Comparison of ENCODE assay signal across 9 cellular contexts in the genomic region with DNA sequence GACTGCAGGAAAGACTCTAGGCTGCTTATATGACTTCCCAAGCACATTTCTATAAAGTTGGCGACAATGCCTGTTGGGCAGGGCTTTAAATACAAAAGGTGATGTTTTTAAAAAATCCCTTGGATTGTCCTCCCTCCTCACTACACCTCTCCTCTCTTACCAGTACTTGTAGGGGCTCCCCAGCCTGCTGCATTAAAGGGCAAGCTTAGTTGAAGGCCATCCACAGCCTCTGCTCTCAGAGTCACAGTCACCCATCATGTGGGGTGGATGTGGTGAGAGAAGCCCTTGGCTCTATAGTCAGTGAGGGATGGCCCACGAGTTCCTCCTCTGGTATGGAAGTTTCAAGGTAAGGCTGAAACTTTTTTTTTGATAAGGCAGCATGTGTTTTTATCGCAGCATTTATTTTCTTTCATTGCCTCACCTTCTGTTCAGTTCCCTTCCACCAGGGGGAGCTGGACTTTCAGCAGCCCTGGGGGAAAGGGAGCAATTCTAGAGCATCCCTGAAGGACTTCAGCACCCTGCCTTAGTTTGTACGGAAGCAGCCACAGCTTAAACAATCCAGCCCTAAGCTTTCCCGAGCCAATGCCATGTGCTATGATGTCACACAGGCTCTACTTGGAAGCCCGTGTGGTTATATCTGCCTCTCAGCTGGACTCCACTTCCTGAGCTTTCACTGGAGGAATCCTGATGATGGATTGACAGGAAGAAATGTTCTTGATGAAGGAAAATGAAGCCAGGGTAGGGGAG.
A peak's percentile ranks its signal among the peaks of the same experiment; 100 is the strongest.
DNase-seq lines count a peak whose midpoint lies in the region; ATAC-seq and TF ChIP-seq lines count a peak whose summit lies in the region.
"Had no signal": no experiment of that assay in that cellular context is flagged by ENCODE, and none has a peak within 500 bp of the region (broad histone marks: within the 10 kb centered on the region; RNA-seq: fewer than 3 reads in every experiment).

No MANE protein-coding gene starts in this region.

- POLR2A ChIA-PET in activated CD8-positive, alpha-beta T cell treated with anti-CD3 and anti-CD28 coated beads, Interleukin-2, amount 10 ng/mL, durations not matched to agents 7 days and 5 days (lab: Charles Lee): no interaction called here

- H3K4me1 Mint-ChIP-seq in natural killer cell: no peaks in the 10 kb centered on the region
- no peaks in the 10 kb centered on the region for H3K4me1 Mint-ChIP-seq in natural killer cell treated with Interleukin-12 subunit alpha and Interleukin-12 subunit beta and Interleukin-15 and Interleukin-18, amount 100 ng/mL, for 72 hours (ENCODE audit: low read depth in 2 of 2)
- no peaks in the 10 kb centered on the region for H3K4me1 Mint-ChIP-seq in activated CD8-positive, alpha-beta T cell treated with anti-CD3 and anti-CD28 coated beads, Interleukin-2, amount 10 ng/mL, durations not matched to agents 7 days and 5 days (ENCODE audit: low read depth)
- H3K4me1 Mint-ChIP-seq in glutamatergic neuron (ENCODE audit: low read depth, unreplicated experiment): no peaks in the 10 kb centered on the region
- H3K4me1 Mint-ChIP-seq: naive thymus-derived CD8-positive, alpha-beta T cell had no signal

- H3K4me3 Mint-ChIP-seq in natural killer cell (no peak overlapping the region), glutamatergic neuron (ENCODE audit: unreplicated experiment) (no peak overlapping the region)
- H3K4me3 Mint-ChIP-seq in natural killer cell treated with Interleukin-12 subunit alpha and Interleukin-12 subunit beta and Interleukin-15 and Interleukin-18, amount 100 ng/mL, for 72 hours: no peak overlapping the region
- no peak overlapping the region for H3K4me3 Mint-ChIP-seq in activated CD8-positive, alpha-beta T cell treated with anti-CD3 and anti-CD28 coated beads, Interleukin-2, amount 10 ng/mL, durations not matched to agents 7 days and 5 days
- H3K4me3 Mint-ChIP-seq: naive thymus-derived CD8-positive, alpha-beta T cell had no signal

- H3K36me3 ChIP-seq in prostate gland: no peaks in the 10 kb centered on the region

- no peak overlapping the region for H3K4me3 ChIP-seq in NB4 (ENCODE audit: low read depth, low read length)
- no peak overlapping the region for H3K4me3 ChIP-seq in prostate gland

- intact Hi-C loops in natural killer cell (cut with micrococcal nuclease) (no loop called here), prostate gland (cut with DNase I) (no loop called here)

- H3K9me3 Mint-ChIP-seq in natural killer cell: no peaks in the 10 kb centered on the region
- no peaks in the 10 kb centered on the region for H3K9me3 Mint-ChIP-seq in natural killer cell treated with Interleukin-12 subunit alpha and Interleukin-12 subunit beta and Interleukin-15 and Interleukin-18, amount 100 ng/mL, for 72 hours
- H3K9me3 Mint-ChIP-seq in activated CD8-positive, alpha-beta T cell treated with anti-CD3 and anti-CD28 coated beads, Interleukin-2, amount 10 ng/mL, durations not matched to agents 7 days and 5 days (ENCODE audit: insufficient read depth): no peaks in the 10 kb centered on the region
- no peaks in the 10 kb centered on the region for H3K9me3 Mint-ChIP-seq in glutamatergic neuron (ENCODE audit: unreplicated experiment)
- H3K9me3 Mint-ChIP-seq: naive thymus-derived CD8-positive, alpha-beta T cell had no signal

- H3K36me3 Mint-ChIP-seq in natural killer cell: no peaks in the 10 kb centered on the region
- H3K36me3 Mint-ChIP-seq in natural killer cell treated with Interleukin-12 subunit alpha and Interleukin-12 subunit beta and Interleukin-15 and Interleukin-18, amount 100 ng/mL, for 72 hours: no peaks in the 10 kb centered on the region
- H3K36me3 Mint-ChIP-seq in activated CD8-positive, alpha-beta T cell treated with anti-CD3 and anti-CD28 coated beads, Interleukin-2, amount 10 ng/mL, durations not matched to agents 7 days and 5 days (ENCODE audit: low read depth): no peaks in the 10 kb centered on the region
- H3K36me3 Mint-ChIP-seq in glutamatergic neuron (ENCODE audit: unreplicated experiment): no peaks in the 10 kb centered on the region
- H3K36me3 Mint-ChIP-seq: naive thymus-derived CD8-positive, alpha-beta T cell had no signal

- WGBS in prostate gland: 56% methylated on average over 6 of the region's 6 CpGs

- no peaks in the 10 kb centered on the region for H3K27me3 ChIP-seq in prostate gland (replicated peaks; ENCODE audit: insufficient read depth)

- DNase-seq in natural killer cell: no peak
- no peak for DNase-seq in natural killer cell treated with Interleukin-12 subunit alpha and Interleukin-12 subunit beta and Interleukin-15 and Interleukin-18, amount 100 ng/mL, for 72 hours (ENCODE audit: low spot score)
- peak; percentile 13 for DNase-seq in HCEC 1CT
- peak; percentile 59 for DNase-seq in NB4 (ENCODE audit: low read depth)
- DNase-seq in activated CD8-positive, alpha-beta T cell treated with anti-CD3 and anti-CD28 coated beads, Interleukin-2, amount 10 ng/mL, durations not matched to agents 7 days and 5 days: peak; percentile 48
- peak; percentile 52 for DNase-seq in glutamatergic neuron
- peak; percentile 12 to 39 (median 22) for DNase-seq in stimulated activated CD4-positive, alpha-beta T cell treated with anti-CD3 and anti-CD28 coated beads, TNF-alpha, amount 100 ng/mL, for 48 hours (ENCODE audit: low read depth in 3 of 3)
- DNase-seq in prostate gland (ENCODE audit: low spot score): no peak

- no peak overlapping the region for H3K27ac ChIP-seq in prostate gland

- CTCF ChIA-PET in activated CD8-positive, alpha-beta T cell treated with anti-CD3 and anti-CD28 coated beads, Interleukin-2, amount 10 ng/mL, durations not matched to agents 7 days and 5 days (lab: Charles Lee): interaction anchor here (0.8 to 2.2 kb wide), 12 partner anchors 11 to 210 kb away, joined by 3 to 15 read pairs (median 4); a partner anchor contains a TSS

- peak in 2 of 3 donors; percentile 46 to 47 for ATAC-seq in natural killer cell
- no peak for ATAC-seq in natural killer cell treated with Interleukin-12 subunit alpha and Interleukin-12 subunit beta and Interleukin-15 and Interleukin-18, amount 100 ng/mL, for 72 hours
- ATAC-seq in activated CD8-positive, alpha-beta T cell treated with anti-CD3 and anti-CD28 coated beads, Interleukin-2, amount 10 ng/mL, durations not matched to agents 7 days and 5 days: peak; percentile 64
- ATAC-seq: naive thymus-derived CD8-positive, alpha-beta T cell had no signal

- TF ChIP-seq POLR2A in NB4 (IDR thresholded peaks at IDR 0.05; ENCODE audit: extremely low read depth, insufficient read length) (no peak), prostate gland (IDR thresholded peaks at IDR 0.05) (no peak)

- no peak overlapping the region for H3K27ac Mint-ChIP-seq in natural killer cell
- H3K27ac Mint-ChIP-seq in natural killer cell treated with Interleukin-12 subunit alpha and Interleukin-12 subunit beta and Interleukin-15 and Interleukin-18, amount 100 ng/mL, for 72 hours: no peak overlapping the region
- no peak overlapping the region for H3K27ac Mint-ChIP-seq in activated CD8-positive, alpha-beta T cell treated with anti-CD3 and anti-CD28 coated beads, Interleukin-2, amount 10 ng/mL, durations not matched to agents 7 days and 5 days
- H3K27ac Mint-ChIP-seq in glutamatergic neuron (ENCODE audit: unreplicated experiment): no peak overlapping the region
- H3K27ac Mint-ChIP-seq: naive thymus-derived CD8-positive, alpha-beta T cell had no signal

- H3K27me3 Mint-ChIP-seq in natural killer cell (ENCODE audit: low read depth in 2 of 2) (peaks cover 0 to 5% of the 10 kb centered on the region in 2 donors), glutamatergic neuron (ENCODE audit: unreplicated experiment) (no peaks in the 10 kb centered on the region)
- H3K27me3 Mint-ChIP-seq in natural killer cell treated with Interleukin-12 subunit alpha and Interleukin-12 subunit beta and Interleukin-15 and Interleukin-18, amount 100 ng/mL, for 72 hours: peaks cover 0 to 7% of the 10 kb centered on the region in 2 donors
- peaks cover 6% of the 10 kb centered on the region for H3K27me3 Mint-ChIP-seq in activated CD8-positive, alpha-beta T cell treated with anti-CD3 and anti-CD28 coated beads, Interleukin-2, amount 10 ng/mL, durations not matched to agents 7 days and 5 days (ENCODE audit: low read depth)

- peak; percentile 52 for TF ChIP-seq CTCF in natural killer cell (IDR thresholded peaks at IDR 0.05)
- TF ChIP-seq CTCF in NB4 (IDR thresholded peaks at IDR 0.05; ENCODE audit: low read depth, low read length): peak; percentile 95
- TF ChIP-seq CTCF in glutamatergic neuron (IDR thresholded peaks at IDR 0.05; ENCODE audit: partially characterized antibody, unreplicated experiment): peak; percentile 90
- TF ChIP-seq CTCF in prostate gland (IDR thresholded peaks at IDR 0.05): peak in 2 of 4 experiments; percentile 11 to 15

- H3K4me1 ChIP-seq in prostate gland (replicated peaks): no peaks in the 10 kb centered on the region

- no peaks in the 10 kb centered on the region for H3K9me3 ChIP-seq in prostate gland

Comparison
In these comparisons a context has a peak if more than half of its experiments do, and no peak if none do; other contexts are left out.
1. ATAC-seq: peak in natural killer cell (2 of 3) and activated CD8-positive, alpha-beta T cell treated with anti-CD3 and anti-CD28 coated beads, Interleukin-2, amount 10 ng/mL, durations not matched to agents 7 days and 5 days (single experiment); none in natural killer cell treated with Interleukin-12 subunit alpha and Interleukin-12 subunit beta and Interleukin-15 and Interleukin-18, amount 100 ng/mL, for 72 hours (0 of 2).
2. DNase-seq: peak in HCEC 1CT (single experiment), NB4 (single experiment), activated CD8-positive, alpha-beta T cell treated with anti-CD3 and anti-CD28 coated beads, Interleukin-2, amount 10 ng/mL, durations not matched to agents 7 days and 5 days (single experiment), glutamatergic neuron (single experiment) and stimulated activated CD4-positive, alpha-beta T cell treated with anti-CD3 and anti-CD28 coated beads, TNF-alpha, amount 100 ng/mL, for 48 hours (3 of 3); none in natural killer cell (single experiment), natural killer cell treated with Interleukin-12 subunit alpha and Interleukin-12 subunit beta and Interleukin-15 and Interleukin-18, amount 100 ng/mL, for 72 hours (single experiment) and prostate gland (single experiment).